In the genomic region with DNA sequence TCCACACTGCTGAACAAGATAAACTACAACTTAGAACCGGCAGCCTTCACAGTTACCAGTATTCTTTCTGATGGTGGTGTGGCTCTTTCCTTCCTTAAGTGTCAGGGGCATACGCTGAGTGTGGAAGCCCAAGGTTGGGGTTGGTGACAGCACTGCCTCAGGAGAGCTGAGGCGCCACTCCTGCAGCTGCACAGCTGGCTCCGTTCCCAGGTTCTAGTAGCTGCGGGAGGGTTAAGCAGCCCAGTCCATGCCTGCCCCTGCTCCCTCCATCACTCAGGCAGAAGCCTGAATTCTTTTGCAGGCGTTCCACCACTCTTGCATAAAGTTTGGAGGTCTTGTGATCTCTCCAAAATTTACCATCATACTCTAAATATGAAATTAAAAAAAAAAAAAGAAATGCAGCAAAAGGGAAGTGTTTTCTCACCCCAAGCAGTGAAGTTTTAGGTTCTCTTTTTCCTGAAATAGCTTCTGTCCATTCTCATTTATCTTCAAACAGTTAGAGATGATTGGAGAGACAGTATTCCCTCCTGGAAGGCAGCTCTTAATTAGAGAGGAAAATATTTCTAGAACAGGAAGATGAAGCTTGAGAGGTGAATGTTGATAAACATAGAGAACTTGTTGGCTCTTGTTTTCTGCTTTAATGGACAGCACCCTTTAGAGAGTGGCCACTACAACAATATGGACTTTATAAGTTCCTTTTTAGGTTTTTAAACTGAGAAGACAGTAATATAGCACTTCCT, we compare ENCODE assay signal across 8 cellular contexts.
A peak's percentile ranks its signal among the peaks of the same experiment; 100 is the strongest.
DNase-seq lines count a peak whose midpoint lies in the region; FAIRE-seq and TF ChIP-seq lines count a peak whose summit lies in the region.

No MANE protein-coding gene starts in this region.

- peak overlapping the region; percentile 68 for H3K27ac ChIP-seq in HL-60 (replicated peaks)
- H3K27ac ChIP-seq in layer of hippocampus (ENCODE audit: low read depth, low read length), result peak overlapping the region; percentile 27
- H3K27ac ChIP-seq in stomach, result peak overlapping the region; percentile 35 to 89 (median 83)

- TF ChIP-seq EP300 in stomach (IDR thresholded peaks at IDR 0.05), result no peak

- peak; percentile 87 for DNase-seq in DMS 273 (lab: John Stamatoyannopoulos, UW; ENCODE audit: unreplicated experiment)
- DNase-seq in HL-60 (ENCODE audit: low read depth in 1 of 2, low spot score in 1 of 2), result peak in 1 of 2 experiments; percentile 88
- peak; percentile 35 for DNase-seq in NCI-H82 treated with DMSO at 0.1 percent for 48 hours (lab: John Stamatoyannopoulos, UW; ENCODE audit: unreplicated experiment)
- peak; percentile 60 for DNase-seq in bronchial epithelial cell (ENCODE audit: low read depth)
- DNase-seq in stomach, result peak; percentile 88
- DNase-seq in GM19238 (ENCODE audit: insufficient read length, low spot score), result no peak
- no peak for DNase-seq in RKO (ENCODE audit: low spot score)

- FAIRE-seq in bronchial epithelial cell (lab: Jason Lieb, UNC), result no peak

- peaks cover 50 to 96% (median 73%) of the 10 kb centered on the region in 4 donors for H3K4me1 ChIP-seq in stomach

- no peaks in the 10 kb centered on the region for H3K9me3 ChIP-seq in stomach

- H3K27me3 ChIP-seq in HL-60 (ENCODE audit: insufficient read depth, poor library complexity, severe bottlenecking) (no peaks in the 10 kb centered on the region), bronchial epithelial cell (ENCODE audit: control insufficient read depth, insufficient read depth, low read length) (no peaks in the 10 kb centered on the region), layer of hippocampus (ENCODE audit: control insufficient read depth, insufficient read depth, low read length) (no peaks in the 10 kb centered on the region), stomach (no peaks in the 10 kb centered on the region)

- TF ChIP-seq POLR2A in stomach (IDR thresholded peaks at IDR 0.05), result no peak

- peak overlapping the region; percentile 42 for H3K4me3 ChIP-seq in HL-60 (replicated peaks; ENCODE audit: insufficient read depth, low read length)
- no peak overlapping the region for H3K4me3 ChIP-seq in bronchial epithelial cell (ENCODE audit: low read depth, low read length)
- H3K4me3 ChIP-seq in stomach, result peak overlapping the region; percentile 36 to 48 (median 38)

- H3K36me3 ChIP-seq in bronchial epithelial cell (ENCODE audit: control insufficient read depth, insufficient read depth, low read length) (no peaks in the 10 kb centered on the region), stomach (no peaks in the 10 kb centered on the region)

- WGBS in stomach, 5 donors, result 1 to 2% (median 1%) methylated on average over 6 of the region's 6 CpGs

- no peak for TF ChIP-seq CTCF in HL-60 (IDR thresholded peaks at IDR 0.05; ENCODE audit: insufficient read depth, low read length)
- no peak for TF ChIP-seq CTCF in bronchial epithelial cell (IDR thresholded peaks at IDR 0.05; ENCODE audit: insufficient read depth, low read length, severe bottlenecking)
- no peak for TF ChIP-seq CTCF in stomach (IDR thresholded peaks at IDR 0.05)

- intact Hi-C loops in stomach (cut with DNase I; ENCODE audit: low total_unique reads), result no loop called here

Comparison
In these comparisons a context has a peak if more than half of its experiments do, and no peak if none do; other contexts are left out.
1. DNase-seq: peak in DMS 273 (single experiment), NCI-H82 treated with DMSO at 0.1 percent for 48 hours (single experiment), bronchial epithelial cell (single experiment) and stomach (single experiment); none in GM19238 (single experiment) and RKO (single experiment).
2. H3K27ac ChIP-seq: peak in every context shown above with its lines; median percentile 83 in stomach; 68 in HL-60; 27 in layer of hippocampus.